Comparison of ENCODE assay signal across 9 cellular contexts in the genomic region with DNA sequence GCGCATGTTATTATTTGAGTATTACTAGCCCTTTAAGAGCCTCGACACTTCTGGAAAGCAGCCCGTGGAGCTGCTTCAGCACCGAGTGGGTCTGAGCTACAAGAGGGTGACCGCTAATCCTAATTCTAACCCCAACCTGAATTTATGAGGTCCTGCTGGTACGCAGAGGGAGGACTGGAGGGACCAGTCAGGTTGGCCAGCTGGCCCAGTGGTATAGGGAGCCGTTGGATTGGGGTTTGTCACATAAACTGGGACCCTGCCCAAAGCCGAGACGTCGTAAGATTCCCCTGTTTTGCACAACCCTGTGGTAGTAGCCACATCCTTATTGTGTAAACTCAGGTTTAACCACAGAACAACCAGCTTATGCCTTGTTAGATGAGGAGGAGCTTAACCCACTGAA.
A peak's percentile ranks its signal among the peaks of the same experiment; 100 is the strongest.
DNase-seq lines count a peak whose midpoint lies in the region; ATAC-seq and TF ChIP-seq lines count a peak whose summit lies in the region.
"Had no signal": no experiment of that assay in that cellular context is flagged by ENCODE, and none has a peak within 500 bp of the region (broad histone marks: within the 10 kb centered on the region; RNA-seq: fewer than 3 reads in every experiment).

No MANE protein-coding gene starts in this region.

- DNase-seq in activated CD4-positive, alpha-beta memory T cell treated with anti-CD3 and anti-CD28 coated beads, Interleukin-2, amount 10 ng/mL, durations not matched to agents 7 days and 5 days, result peak; percentile 56
- DNase-seq in activated CD4-positive, alpha-beta memory T cell treated with anti-CD3 and anti-CD28 coated beads for 36 hours, result no peak
- DNase-seq in NOMO-1 treated with DMSO at 0.1 percent for 48 hours (lab: John Stamatoyannopoulos, UW; ENCODE audit: unreplicated experiment), result peak; percentile 97
- peak; percentile 83 for DNase-seq in choroid plexus epithelial cell (ENCODE audit: low read depth)
- DNase-seq in renal cortical epithelial cell (ENCODE audit: low read depth), result peak; percentile 69
- DNase-seq in iPS-NIHi11 (ENCODE audit: low spot score), result no peak
- DNase-seq in NCI-H1048 (lab: John Stamatoyannopoulos, UW), result no peak
- DNase-seq: ACHN had no signal

- CTCF ChIA-PET in activated CD4-positive, alpha-beta memory T cell treated with anti-CD3 and anti-CD28 coated beads, Interleukin-2, amount 10 ng/mL, durations not matched to agents 7 days and 5 days (lab: Charles Lee), result no interaction called here
- CTCF ChIA-PET in activated CD4-positive, alpha-beta memory T cell treated with anti-CD3 and anti-CD28 coated beads for 36 hours (lab: Charles Lee), result no interaction called here

- peak overlapping the region; percentile 20 for H3K4me3 ChIP-seq in choroid plexus epithelial cell (ENCODE audit: low read depth, low read length)

- no peaks in the 10 kb centered on the region for H3K9me3 Mint-ChIP-seq in activated CD4-positive, alpha-beta memory T cell treated with anti-CD3 and anti-CD28 coated beads, Interleukin-2, amount 10 ng/mL, durations not matched to agents 7 days and 5 days
- H3K9me3 Mint-ChIP-seq in activated CD4-positive, alpha-beta memory T cell treated with anti-CD3 and anti-CD28 coated beads for 36 hours, result no peaks in the 10 kb centered on the region

- no peaks in the 10 kb centered on the region for H3K36me3 Mint-ChIP-seq in activated CD4-positive, alpha-beta memory T cell treated with anti-CD3 and anti-CD28 coated beads, Interleukin-2, amount 10 ng/mL, durations not matched to agents 7 days and 5 days (ENCODE audit: low read depth)
- H3K36me3 Mint-ChIP-seq in activated CD4-positive, alpha-beta memory T cell treated with anti-CD3 and anti-CD28 coated beads for 36 hours, result no peaks in the 10 kb centered on the region

- H3K4me3 Mint-ChIP-seq in activated CD4-positive, alpha-beta memory T cell treated with anti-CD3 and anti-CD28 coated beads, Interleukin-2, amount 10 ng/mL, durations not matched to agents 7 days and 5 days, result peak overlapping the region; percentile 54
- H3K4me3 Mint-ChIP-seq in activated CD4-positive, alpha-beta memory T cell treated with anti-CD3 and anti-CD28 coated beads for 36 hours, result no peak overlapping the region

- H3K27me3 Mint-ChIP-seq in activated CD4-positive, alpha-beta memory T cell treated with anti-CD3 and anti-CD28 coated beads, Interleukin-2, amount 10 ng/mL, durations not matched to agents 7 days and 5 days, result peaks cover 34% of the 10 kb centered on the region
- H3K27me3 Mint-ChIP-seq in activated CD4-positive, alpha-beta memory T cell treated with anti-CD3 and anti-CD28 coated beads for 36 hours, result peaks cover 7% of the 10 kb centered on the region

- H3K4me1 Mint-ChIP-seq in activated CD4-positive, alpha-beta memory T cell treated with anti-CD3 and anti-CD28 coated beads, Interleukin-2, amount 10 ng/mL, durations not matched to agents 7 days and 5 days, result peaks cover 24% of the 10 kb centered on the region
- peaks cover 9% of the 10 kb centered on the region for H3K4me1 Mint-ChIP-seq in activated CD4-positive, alpha-beta memory T cell treated with anti-CD3 and anti-CD28 coated beads for 36 hours (ENCODE audit: low read depth)

- POLR2A ChIA-PET in activated CD4-positive, alpha-beta memory T cell treated with anti-CD3 and anti-CD28 coated beads, Interleukin-2, amount 10 ng/mL, durations not matched to agents 7 days and 5 days (lab: Charles Lee), result interaction anchor here (1.1 kb wide), 1 partner anchor 22 kb away, joined by 3 read pairs; no protein-coding TSS in a partner anchor
- POLR2A ChIA-PET in activated CD4-positive, alpha-beta memory T cell treated with anti-CD3 and anti-CD28 coated beads for 36 hours (lab: Charles Lee), result no interaction called here

- peak overlapping the region; percentile 48 for H3K27ac Mint-ChIP-seq in activated CD4-positive, alpha-beta memory T cell treated with anti-CD3 and anti-CD28 coated beads, Interleukin-2, amount 10 ng/mL, durations not matched to agents 7 days and 5 days
- no peak overlapping the region for H3K27ac Mint-ChIP-seq in activated CD4-positive, alpha-beta memory T cell treated with anti-CD3 and anti-CD28 coated beads for 36 hours

- TF ChIP-seq CTCF in choroid plexus epithelial cell (conservative IDR thresholded peaks at IDR 0.05; ENCODE audit: low read depth, low read length), result no peak

- no peak for ATAC-seq in GM19455 (IDR thresholded peaks at IDR 0.05; ENCODE audit: unreplicated experiment)

- intact Hi-C loops in activated CD4-positive, alpha-beta memory T cell treated with anti-CD3 and anti-CD28 coated beads for 36 hours (cut with micrococcal nuclease), result no loop called here

Comparison
In these comparisons a context has a peak if more than half of its experiments do, and no peak if none do; other contexts are left out.
1. DNase-seq: peak in activated CD4-positive, alpha-beta memory T cell treated with anti-CD3 and anti-CD28 coated beads, Interleukin-2, amount 10 ng/mL, durations not matched to agents 7 days and 5 days (single experiment), NOMO-1 treated with DMSO at 0.1 percent for 48 hours (single experiment), choroid plexus epithelial cell (single experiment) and renal cortical epithelial cell (single experiment); none in activated CD4-positive, alpha-beta memory T cell treated with anti-CD3 and anti-CD28 coated beads for 36 hours (single experiment), iPS-NIHi11 (single experiment) and NCI-H1048 (single experiment).